Comparison of ENCODE assay signal across 16 cellular contexts in the genomic region with DNA sequence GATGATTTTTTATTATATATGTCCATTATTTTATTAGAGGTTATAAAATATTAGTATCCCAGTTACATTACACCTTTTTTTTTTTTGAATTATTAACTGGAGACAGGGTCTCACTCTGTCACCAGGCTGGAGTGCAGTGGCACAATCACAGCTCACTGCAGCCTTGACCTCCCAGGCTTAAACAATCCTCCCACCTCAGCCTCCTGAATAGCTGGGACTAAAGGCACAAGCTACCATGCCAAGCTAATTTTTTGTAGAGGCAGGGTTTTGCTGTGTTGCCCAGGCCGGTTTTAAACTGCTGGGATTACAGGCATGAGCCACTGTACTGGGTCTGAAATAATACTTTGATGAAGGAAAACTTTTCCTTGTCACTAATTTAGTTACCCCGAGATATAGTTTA.
A peak's percentile ranks its signal among the peaks of the same experiment; 100 is the strongest.
DNase-seq lines count a peak whose midpoint lies in the region; ATAC-seq, FAIRE-seq and TF ChIP-seq lines count a peak whose summit lies in the region.
"Had no signal": no experiment of that assay in that cellular context is flagged by ENCODE, and none has a peak within 500 bp of the region (broad histone marks: within the 10 kb centered on the region; RNA-seq: fewer than 3 reads in every experiment).

No MANE protein-coding gene starts in this region.

- H3K79me2 ChIP-seq in HepG2 (ENCODE audit: insufficient read depth, low read length) = no peaks in the 10 kb centered on the region

- H3K4me2 ChIP-seq in HepG2 (ENCODE audit: low read depth, low read length) = no peak overlapping the region

- no peak for ATAC-seq in HepG2
- ATAC-seq in right lobe of liver = no peak
- ATAC-seq in RWPE2 (ENCODE audit: low read depth) = no peak
- no peak for ATAC-seq in foreskin keratinocyte
- ATAC-seq in GM21723 (IDR thresholded peaks at IDR 0.05; ENCODE audit: unreplicated experiment) = no peak
- ATAC-seq: GM12878 had no signal

- TF ChIP-seq POLR2A in HepG2 (IDR thresholded peaks at IDR 0.05; ENCODE audit: insufficient read depth in 1 of 2, low read depth in 2 of 2, low read length in 2 of 2) = no peak
- TF ChIP-seq POLR2A in right lobe of liver (IDR thresholded peaks at IDR 0.05) = no peak

- H4K20me1 ChIP-seq in HepG2 (ENCODE audit: insufficient read depth, low read length) = no peaks in the 10 kb centered on the region

- TF ChIP-seq EP300 in HepG2 (IDR thresholded peaks at IDR 0.05; ENCODE audit: low read depth in 2 of 2, low read length in 2 of 2) (no peak), HepG2 (CRISPR knock-in tag; IDR thresholded peaks at IDR 0.05; ENCODE audit: borderline replicate concordance) (no peak)

- no TSS peak for BruUV-seq in HepG2 (replicated peaks; lab: Mats Ljungman, UMichigan)

- WGBS in HepG2 (ENCODE audit: low lambda C conversion rate) = 94% methylated on average over 2 of the region's 2 CpGs
- 96% methylated on average over 2 of the region's 2 CpGs for WGBS in right lobe of liver (ENCODE audit: insufficient coverage, low coverage, low lambda C conversion rate, missing lambda C conversion rate)

- H3K27me3 ChIP-seq in HepG2 (ENCODE audit: control insufficient read depth in 1 of 2, insufficient read depth in 2 of 2, low read length in 2 of 2) = no peaks in the 10 kb centered on the region
- no peaks in the 10 kb centered on the region for H3K27me3 ChIP-seq in right lobe of liver
- no peaks in the 10 kb centered on the region for H3K27me3 ChIP-seq in RWPE2 (ENCODE audit: insufficient read depth, poor library complexity, severe bottlenecking)
- H3K27me3 ChIP-seq in foreskin keratinocyte = no peaks in the 10 kb centered on the region

- TF ChIP-seq CTCF in HepG2 (CRISPR knock-in tag; IDR thresholded peaks at IDR 0.05) = no peak
- TF ChIP-seq CTCF in right lobe of liver (IDR thresholded peaks at IDR 0.05) = no peak
- TF ChIP-seq CTCF in RWPE2 (IDR thresholded peaks at IDR 0.05; ENCODE audit: poor library complexity, severe bottlenecking) = no peak
- no peak for TF ChIP-seq CTCF in foreskin keratinocyte (conservative IDR thresholded peaks at IDR 0.05)

- H3K4me1 ChIP-seq in HepG2 (ENCODE audit: insufficient read depth, low read length) (peaks cover 26% of the 10 kb centered on the region), right lobe of liver (no peaks in the 10 kb centered on the region), RWPE2 (ENCODE audit: insufficient read depth, poor library complexity, severe bottlenecking) (peaks cover 27% of the 10 kb centered on the region), foreskin keratinocyte (peaks cover 14% of the 10 kb centered on the region)

- H3K36me3 ChIP-seq in HepG2 (replicated peaks in 1 of 2; ENCODE audit: control insufficient read depth in 1 of 2, insufficient read depth in 2 of 2, low read length in 2 of 2) (peaks cover 7 to 27% of the 10 kb centered on the region in 2 experiments), right lobe of liver (peaks cover 0 to 29% (median 4%) of the 10 kb centered on the region in 4 donors), RWPE2 (ENCODE audit: low read depth) (peaks cover 56% of the 10 kb centered on the region)

- in situ Hi-C loops in HepG2 (cut with HindIII; ENCODE audit: extremely low pct_ligation_motif_present, low pct_unique_long_range_greater_than_20kb) = no loop called here

- TF ChIP-seq RAD21 in HepG2 (CRISPR knock-in tag; IDR thresholded peaks at IDR 0.05) = no peak

- DNase-seq in HepG2 (ENCODE audit: low spot score) = no peak
- no peak for DNase-seq in right lobe of liver
- no peak for DNase-seq in RWPE2 (ENCODE audit: low spot score)
- no peak for DNase-seq in foreskin keratinocyte
- no peak for DNase-seq in urothelium cell line (ENCODE audit: low spot score)
- no peak for DNase-seq in mucosa of gallbladder (ENCODE audit: low spot score)
- DNase-seq in pons (ENCODE audit: low spot score) = no peak
- DNase-seq: 8988T; C1 segment of cervical spinal cord; CD4-positive, alpha-beta memory T cell; DMS79; GOT3; H9 had no signal

- H3K9ac ChIP-seq in HepG2 (ENCODE audit: insufficient read depth, low read depth, low read length) = no peak overlapping the region

- CTCF ChIA-PET in HepG2 (lab: Yijun Ruan, JAX; ENCODE audit: low intra/inter-chr PET ratio, low total read pairs) = no interaction called here

- H3K4me3 ChIP-seq in HepG2 (replicated peaks in 1 of 3; ENCODE audit: insufficient read depth in 1 of 3, low read depth in 2 of 3, low read length in 3 of 3) = no peak overlapping the region
- no peak overlapping the region for H3K4me3 ChIP-seq in right lobe of liver
- no peak overlapping the region for H3K4me3 ChIP-seq in RWPE2 (ENCODE audit: severe bottlenecking)
- H3K4me3 ChIP-seq: GM12878 had no signal

- POLR2A ChIA-PET in HepG2 (lab: Yijun Ruan, JAX) = interaction anchor here (1.7 to 2.3 kb wide), 2 partner anchors 9 to 16 kb away, joined by 7 read pairs; no protein-coding TSS in a partner anchor

- no peak for FAIRE-seq in HepG2 (lab: Jason Lieb, UNC)
- FAIRE-seq in urothelium cell line (lab: Jason Lieb, UNC) = peak; percentile 5
- FAIRE-seq: GM12878, GM18507 had no signal

- H3K27ac ChIP-seq in HepG2 (ENCODE audit: extremely low read length, insufficient read depth, low read length) (no peak overlapping the region), right lobe of liver (no peak overlapping the region), RWPE2 (ENCODE audit: poor library complexity, severe bottlenecking) (peak overlapping the region; percentile 91), foreskin keratinocyte (peak overlapping the region; percentile 94)

- H2AFZ ChIP-seq in HepG2 (ENCODE audit: low read length) = no peak overlapping the region

- H3K9me3 ChIP-seq in HepG2 (ENCODE audit: low read length) = no peaks in the 10 kb centered on the region
- H3K9me3 ChIP-seq in right lobe of liver = no peaks in the 10 kb centered on the region
- no peaks in the 10 kb centered on the region for H3K9me3 ChIP-seq in RWPE2 (ENCODE audit: severe bottlenecking)

- intact Hi-C loops in HepG2 (cut with micrococcal nuclease; ENCODE audit: unreplicated experiment) = loop anchor here (2.0 kb wide), 1 partner anchor 14 kb away; no protein-coding TSS in a partner anchor
- intact Hi-C loops in right lobe of liver (cut with DNase I) = no loop called here

TF ChIP-seq in HepG2, 621 proteins besides CTCF, POLR2A, EP300 and RAD21:
- TF ChIP-seq, protein P1, sequence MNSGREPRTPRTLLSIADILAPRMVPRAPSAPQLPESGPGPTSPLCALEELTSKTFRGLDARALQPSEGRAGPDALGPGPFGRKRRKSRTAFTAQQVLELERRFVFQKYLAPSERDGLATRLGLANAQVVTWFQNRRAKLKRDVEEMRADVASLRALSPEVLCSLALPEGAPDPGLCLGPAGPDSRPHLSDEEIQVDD (CRISPR knock-in tag; IDR thresholded peaks at IDR 0.05; ENCODE audit: borderline replicate concordance) = no peak
- TF ChIP-seq, protein P2, sequence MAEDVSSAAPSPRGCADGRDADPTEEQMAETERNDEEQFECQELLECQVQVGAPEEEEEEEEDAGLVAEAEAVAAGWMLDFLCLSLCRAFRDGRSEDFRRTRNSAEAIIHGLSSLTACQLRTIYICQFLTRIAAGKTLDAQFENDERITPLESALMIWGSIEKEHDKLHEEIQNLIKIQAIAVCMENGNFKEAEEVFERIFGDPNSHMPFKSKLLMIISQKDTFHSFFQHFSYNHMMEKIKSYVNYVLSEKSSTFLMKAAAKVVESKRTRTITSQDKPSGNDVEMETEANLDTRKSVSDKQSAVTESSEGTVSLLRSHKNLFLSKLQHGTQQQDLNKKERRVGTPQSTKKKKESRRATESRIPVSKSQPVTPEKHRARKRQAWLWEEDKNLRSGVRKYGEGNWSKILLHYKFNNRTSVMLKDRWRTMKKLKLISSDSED (CRISPR knock-in tag; IDR thresholded peaks at IDR 0.05) = no peak
- TF ChIP-seq ZNF629 (CRISPR knock-in tag; conservative IDR thresholded peaks at IDR 0.05) = no peak
- TF ChIP-seq, protein P3, sequence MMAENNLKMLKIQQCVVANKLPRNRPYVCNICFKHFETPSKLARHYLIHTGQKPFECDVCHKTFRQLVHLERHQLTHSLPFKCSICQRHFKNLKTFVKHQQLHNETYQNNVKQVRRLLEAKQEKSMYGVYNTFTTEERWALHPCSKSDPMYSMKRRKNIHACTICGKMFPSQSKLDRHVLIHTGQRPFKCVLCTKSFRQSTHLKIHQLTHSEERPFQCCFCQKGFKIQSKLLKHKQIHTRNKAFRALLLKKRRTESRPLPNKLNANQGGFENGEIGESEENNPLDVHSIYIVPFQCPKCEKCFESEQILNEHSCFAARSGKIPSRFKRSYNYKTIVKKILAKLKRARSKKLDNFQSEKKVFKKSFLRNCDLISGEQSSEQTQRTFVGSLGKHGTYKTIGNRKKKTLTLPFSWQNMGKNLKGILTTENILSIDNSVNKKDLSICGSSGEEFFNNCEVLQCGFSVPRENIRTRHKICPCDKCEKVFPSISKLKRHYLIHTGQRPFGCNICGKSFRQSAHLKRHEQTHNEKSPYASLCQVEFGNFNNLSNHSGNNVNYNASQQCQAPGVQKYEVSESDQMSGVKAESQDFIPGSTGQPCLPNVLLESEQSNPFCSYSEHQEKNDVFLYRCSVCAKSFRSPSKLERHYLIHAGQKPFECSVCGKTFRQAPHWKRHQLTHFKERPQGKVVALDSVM (CRISPR knock-in tag; IDR thresholded peaks at IDR 0.05) = peak; percentile 90
- TF ChIP-seq SMAD1 (CRISPR knock-in tag; IDR thresholded peaks at IDR 0.05; ENCODE audit: borderline replicate concordance, low read depth) = no peak
- no peak for TF ChIP-seq RXRB (CRISPR knock-in tag; IDR thresholded peaks at IDR 0.05; ENCODE audit: borderline replicate concordance)

Comparison
In these comparisons a context has a peak if more than half of its experiments do, and no peak if none do; other contexts are left out.
1. H3K27ac ChIP-seq: peak in RWPE2 (single experiment) and foreskin keratinocyte (single experiment); none in HepG2 (single experiment) and right lobe of liver (0 of 3).